17 cellular contexts compared by ENCODE assay signal in the genomic region with DNA sequence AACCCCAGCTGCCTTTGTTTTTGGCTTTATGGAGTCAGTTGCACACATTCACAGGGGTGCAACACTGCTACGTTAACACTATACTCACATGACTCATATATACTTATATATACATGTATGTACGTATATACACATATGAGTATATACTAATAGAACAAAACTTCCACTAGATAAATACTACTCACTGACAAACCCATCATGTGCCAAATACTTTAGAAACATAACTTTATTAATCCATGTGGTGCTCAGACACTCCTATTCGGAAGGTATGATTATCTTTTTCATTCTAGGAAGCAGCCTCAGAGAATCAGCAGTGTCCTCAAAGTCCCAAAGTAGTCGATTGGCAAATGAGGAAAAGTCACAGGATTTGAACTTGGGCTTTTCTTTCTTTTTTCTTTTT. TPM values are rescaled to one million over a fixed set of nuclear protein-coding genes. Genes with fewer than 3 reads are reported as not detected.
A peak's percentile ranks its signal among the peaks of the same experiment; 100 is the strongest.
DNase-seq lines count a peak whose midpoint lies in the region; ATAC-seq and TF ChIP-seq lines count a peak whose summit lies in the region.
"Had no signal": no experiment of that assay in that cellular context is flagged by ENCODE, and none has a peak within 500 bp of the region (broad histone marks: within the 10 kb centered on the region; RNA-seq: fewer than 3 reads in every experiment).

No MANE protein-coding gene starts in this region.

- no peak for DNase-seq in natural killer cell treated with Interleukin-12 subunit alpha and Interleukin-12 subunit beta and Interleukin-15 and Interleukin-18, amount 100 ng/mL, for 72 hours (ENCODE audit: low spot score)
- no peak for DNase-seq in natural killer cell
- DNase-seq in posterior vena cava (ENCODE audit: low spot score) = no peak
- DNase-seq: activated CD4-positive, alpha-beta memory T cell treated with anti-CD3 and anti-CD28 coated beads, Interleukin-2, amount 10 ng/mL, durations not matched to agents 7 days and 5 days; activated gamma-delta T cell; COR-L47; glutamatergic neuron; lower lobe of right lung; NCI-H187; NCI-H226; NK-92 treated with Interleukin-12 subunit alpha and Interleukin-12 subunit beta, amount 100 ng/mL, for 24 hours; sigmoid colon had no signal

- H3K9me2 ChIP-seq in SU-DHL-6 (replicated peaks; ENCODE audit: insufficient read depth, low read length) = no peaks in the 10 kb centered on the region

- H3K79me2 ChIP-seq in SU-DHL-6 (ENCODE audit: insufficient read depth, low read length) = peaks cover 4% of the 10 kb centered on the region; the same call in 1 of the 2 replicates

- H3K4me2 ChIP-seq in SU-DHL-6 (ENCODE audit: low read depth, low read length, poor library complexity, severe bottlenecking) = peak overlapping the region; percentile 35

- peak overlapping the region; percentile 40 for H3K4me3 Mint-ChIP-seq in natural killer cell treated with Interleukin-12 subunit alpha and Interleukin-12 subunit beta and Interleukin-15 and Interleukin-18, amount 100 ng/mL, for 72 hours
- H3K4me3 Mint-ChIP-seq in natural killer cell = no peak overlapping the region
- H3K4me3 Mint-ChIP-seq: activated CD4-positive, alpha-beta memory T cell treated with anti-CD3 and anti-CD28 coated beads, Interleukin-2, amount 10 ng/mL, durations not matched to agents 7 days and 5 days had no signal

- no peak for ATAC-seq in natural killer cell treated with Interleukin-12 subunit alpha and Interleukin-12 subunit beta and Interleukin-15 and Interleukin-18, amount 100 ng/mL, for 72 hours
- ATAC-seq in natural killer cell (no peak), HG02884 (IDR thresholded peaks at IDR 0.05; ENCODE audit: unreplicated experiment) (peak; percentile 20), HG02623 (IDR thresholded peaks at IDR 0.05; ENCODE audit: unreplicated experiment) (no peak), HG02642 (IDR thresholded peaks at IDR 0.05; ENCODE audit: poor library complexity, unreplicated experiment) (no peak)
- ATAC-seq: lower lobe of right lung had no signal

- no peak overlapping the region for H2AFZ ChIP-seq in SU-DHL-6 (ENCODE audit: low read depth, low read length, severe bottlenecking)

- H3K27me3 ChIP-seq in SU-DHL-6 (ENCODE audit: low read length) = no peaks in the 10 kb centered on the region
- H3K27me3 ChIP-seq: ascending aorta had no signal

- H3F3A ChIP-seq in SU-DHL-6 (ENCODE audit: insufficient read depth) = peaks cover 24% of the 10 kb centered on the region; the same call in 1 of the 2 replicates

- H3K9ac ChIP-seq in SU-DHL-6 (ENCODE audit: low read length) = no peak overlapping the region

- intact Hi-C loops in natural killer cell (cut with micrococcal nuclease) (no loop called here), posterior vena cava (cut with DNase I) (no loop called here)

- H3K27ac Mint-ChIP-seq in natural killer cell treated with Interleukin-12 subunit alpha and Interleukin-12 subunit beta and Interleukin-15 and Interleukin-18, amount 100 ng/mL, for 72 hours = peak overlapping the region; percentile 83 to 89
- H3K27ac Mint-ChIP-seq in natural killer cell = peak overlapping the region in 1 of 2 donors; percentile 90

- H3K9me3 ChIP-seq in SU-DHL-6 (ENCODE audit: insufficient read depth, low read length) = no peaks in the 10 kb centered on the region
- H3K9me3 ChIP-seq: ascending aorta, lower lobe of right lung, sigmoid colon had no signal

- H3K27me3 Mint-ChIP-seq in natural killer cell treated with Interleukin-12 subunit alpha and Interleukin-12 subunit beta and Interleukin-15 and Interleukin-18, amount 100 ng/mL, for 72 hours = peaks cover 0 to 4% of the 10 kb centered on the region in 2 donors
- H3K27me3 Mint-ChIP-seq in natural killer cell (ENCODE audit: low read depth in 2 of 2) = no peaks in the 10 kb centered on the region

- peaks cover 17% of the 10 kb centered on the region for H4K20me1 ChIP-seq in SU-DHL-6 (ENCODE audit: low read depth, low read length)

- H3K36me3 ChIP-seq in SU-DHL-6 (ENCODE audit: low read length) = peaks cover 17% of the 10 kb centered on the region
- H3K36me3 ChIP-seq: ascending aorta, lower lobe of right lung, sigmoid colon had no signal

- H3K4me3 ChIP-seq in SU-DHL-6 (ENCODE audit: insufficient read depth, low read length, poor library complexity, severe bottlenecking) = no peak overlapping the region
- H3K4me3 ChIP-seq: ascending aorta, lower lobe of right lung, sigmoid colon had no signal

- H3K27ac ChIP-seq in SU-DHL-6 (ENCODE audit: low read depth, low read length) = no peak overlapping the region
- H3K27ac ChIP-seq: ascending aorta, lower lobe of right lung, sigmoid colon had no signal

- H3K4me1 Mint-ChIP-seq in natural killer cell treated with Interleukin-12 subunit alpha and Interleukin-12 subunit beta and Interleukin-15 and Interleukin-18, amount 100 ng/mL, for 72 hours (ENCODE audit: low read depth in 2 of 2) = peaks cover 50 to 51% of the 10 kb centered on the region in 2 donors
- peaks cover 39 to 56% of the 10 kb centered on the region in 2 donors for H3K4me1 Mint-ChIP-seq in natural killer cell

- TF ChIP-seq CTCF in natural killer cell (IDR thresholded peaks at IDR 0.05) (no peak), SU-DHL-6 (IDR thresholded peaks at IDR 0.05; ENCODE audit: insufficient read depth, low read length, poor library complexity, severe bottlenecking) (no peak)

- peaks cover 19% of the 10 kb centered on the region for H3K36me3 Mint-ChIP-seq in natural killer cell treated with Interleukin-12 subunit alpha and Interleukin-12 subunit beta and Interleukin-15 and Interleukin-18, amount 100 ng/mL, for 72 hours
- H3K36me3 Mint-ChIP-seq in natural killer cell = peaks cover 6% of the 10 kb centered on the region

- no peaks in the 10 kb centered on the region for H3K9me3 Mint-ChIP-seq in natural killer cell treated with Interleukin-12 subunit alpha and Interleukin-12 subunit beta and Interleukin-15 and Interleukin-18, amount 100 ng/mL, for 72 hours
- H3K9me3 Mint-ChIP-seq in natural killer cell = no peaks in the 10 kb centered on the region
- H3K9me3 Mint-ChIP-seq: activated CD4-positive, alpha-beta memory T cell treated with anti-CD3 and anti-CD28 coated beads, Interleukin-2, amount 10 ng/mL, durations not matched to agents 7 days and 5 days had no signal

RNA-seq across cellular contexts. Expression of gene PMAIP1, which starts 7.9 kb away (rescaled TPM):
- total RNA-seq in natural killer cell treated with Interleukin-12 subunit alpha and Interleukin-12 subunit beta and Interleukin-15 and Interleukin-18, amount 100 ng/mL, for 72 hours = 10 to 100 TPM; 48.8 to 76.0 TPM
- 100 to 1,000 TPM; 211 to 514 (median 264) TPM for total RNA-seq in natural killer cell
- under 1 TPM in 1 of 2 donors, not detected in 1; 0.38 TPM for total RNA-seq in posterior vena cava
- total RNA-seq: ascending aorta had no signal

Comparison
In these comparisons a context has a peak if more than half of its experiments do, and no peak if none do; other contexts are left out.
1. RNA of gene PMAIP1, which starts 7.9 kb away (total RNA-seq): 211 to 514 TPM in natural killer cell and 48.8 to 76.0 TPM in natural killer cell treated with Interleukin-12 subunit alpha and Interleukin-12 subunit beta and Interleukin-15 and Interleukin-18, amount 100 ng/mL, for 72 hours; 0.38 TPM in posterior vena cava; every median in the first group is over 10 times any median in the second.